8 cellular contexts compared by ENCODE assay signal in genomic region chr3:153162513-153163348, GRCh38. TPM values are rescaled to one million over a fixed set of nuclear protein-coding genes. Genes with fewer than 3 reads are reported as not detected.
DNase-seq lines count a peak whose midpoint lies in the region; ATAC-seq and TF ChIP-seq lines count a peak whose summit lies in the region.

No MANE protein-coding gene starts in this region.

- TF ChIP-seq CTCF in MM.1S (IDR thresholded peaks at IDR 0.05; ENCODE audit: low read length) (no peak), mesothelial cell of epicardium (IDR thresholded peaks at IDR 0.05; ENCODE audit: unreplicated experiment) (no peak)

- H3K4me1 ChIP-seq in MM.1S (ENCODE audit: low read length), result peaks cover 27% of the 10 kb centered on the region
- peaks cover 7% of the 10 kb centered on the region for H3K4me1 ChIP-seq in effector memory CD4-positive, alpha-beta T cell (ENCODE audit: control insufficient read depth, insufficient read depth, low read length, poor library complexity, severe bottlenecking)

- CTCF ChIA-PET in activated CD8-positive, alpha-beta T cell treated with anti-CD3 and anti-CD28 coated beads, Interleukin-2, amount 10 ng/mL, durations not matched to agents 7 days and 5 days (lab: Charles Lee), result interaction anchor here (0.8 to 3.2 kb wide), 4 partner anchors 10 to 808 kb away, joined by 3 to 14 read pairs (median 4); no protein-coding TSS in a partner anchor

- no peaks in the 10 kb centered on the region for H3K27me3 Mint-ChIP-seq in activated CD8-positive, alpha-beta T cell treated with anti-CD3 and anti-CD28 coated beads, Interleukin-2, amount 10 ng/mL, durations not matched to agents 7 days and 5 days (ENCODE audit: low read depth)
- H3K27me3 Mint-ChIP-seq in mesothelial cell of epicardium (ENCODE audit: low read depth), result peaks cover 2% of the 10 kb centered on the region

- peak overlapping the region; percentile 85 for H3K4me2 ChIP-seq in MM.1S (ENCODE audit: low read depth, low read length)

- DNase-seq in EH (ENCODE audit: low read depth) (peak; percentile 47), MM.1S (peak; percentile 44), mesothelial cell of epicardium (ENCODE audit: low spot score in 2 of 2, unreplicated experiment in 2 of 2) (peak in 1 of 2 experiments; percentile 58), NCI-H128 (lab: John Stamatoyannopoulos, UW; ENCODE audit: unreplicated experiment) (no peak)
- DNase-seq in activated CD8-positive, alpha-beta T cell treated with anti-CD3 and anti-CD28 coated beads, Interleukin-2, amount 10 ng/mL, durations not matched to agents 7 days and 5 days, result peak; percentile 57
- DNase-seq in effector memory CD4-positive, alpha-beta T cell, result peak; percentile 12 to 21 (median 12)
- DNase-seq in stimulated activated CD8-positive, alpha-beta memory T cell treated with anti-CD3 and anti-CD28 coated beads, Interleukin-7, amount 100 ng/mL, for 24 hours (ENCODE audit: low read depth), result peak; percentile 10

- peaks cover 57% of the 10 kb centered on the region for H3K79me2 ChIP-seq in MM.1S (ENCODE audit: low read length)

- peak overlapping the region; percentile 88 for H3K4me3 Mint-ChIP-seq in activated CD8-positive, alpha-beta T cell treated with anti-CD3 and anti-CD28 coated beads, Interleukin-2, amount 10 ng/mL, durations not matched to agents 7 days and 5 days
- H3K4me3 Mint-ChIP-seq in mesothelial cell of epicardium, result peak overlapping the region; percentile 94

- H4K20me1 ChIP-seq in MM.1S (ENCODE audit: insufficient read depth, low read length), result peaks cover 16% of the 10 kb centered on the region

- peak overlapping the region; percentile 38; the same call in 1 of the 2 replicates for H2AFZ ChIP-seq in MM.1S (ENCODE audit: low read length)

- H3K9me3 Mint-ChIP-seq in activated CD8-positive, alpha-beta T cell treated with anti-CD3 and anti-CD28 coated beads, Interleukin-2, amount 10 ng/mL, durations not matched to agents 7 days and 5 days (ENCODE audit: insufficient read depth), result no peaks in the 10 kb centered on the region
- no peaks in the 10 kb centered on the region for H3K9me3 Mint-ChIP-seq in mesothelial cell of epicardium

- H3F3A ChIP-seq in MM.1S (ENCODE audit: insufficient read depth, low read length), result peaks cover 18% of the 10 kb centered on the region

- no peaks in the 10 kb centered on the region for H3K9me3 ChIP-seq in MM.1S (replicated peaks; ENCODE audit: insufficient read depth, low read length)
- H3K9me3 ChIP-seq in effector memory CD4-positive, alpha-beta T cell (ENCODE audit: control insufficient read depth, low read length), result no peaks in the 10 kb centered on the region

- POLR2A ChIA-PET in activated CD8-positive, alpha-beta T cell treated with anti-CD3 and anti-CD28 coated beads, Interleukin-2, amount 10 ng/mL, durations not matched to agents 7 days and 5 days (lab: Charles Lee), result interaction anchor here (0.6 to 2.0 kb wide), 3 partner anchors 59 to 459 kb away, joined by 3 to 7 read pairs (median 4); no protein-coding TSS in a partner anchor

- H3K27ac ChIP-seq in MM.1S (ENCODE audit: low read length), result peak overlapping the region; percentile 98; the same call in 1 of the 2 replicates
- H3K27ac ChIP-seq in effector memory CD4-positive, alpha-beta T cell (ENCODE audit: insufficient read depth, low read length, poor library complexity, severe bottlenecking), result peak overlapping the region; percentile 88

- H3K36me3 ChIP-seq in MM.1S (replicated peaks; ENCODE audit: insufficient read depth, low read length), result no peaks in the 10 kb centered on the region
- H3K36me3 ChIP-seq in effector memory CD4-positive, alpha-beta T cell (ENCODE audit: control insufficient read depth, insufficient read depth, low read length), result no peaks in the 10 kb centered on the region

- peak overlapping the region; percentile 95 for H3K4me3 ChIP-seq in MM.1S (ENCODE audit: low read length)
- peak overlapping the region; percentile 95 for H3K4me3 ChIP-seq in effector memory CD4-positive, alpha-beta T cell (ENCODE audit: insufficient read depth, low read depth, low read length, poor library complexity, severe bottlenecking)

- ATAC-seq in GM21825 (IDR thresholded peaks at IDR 0.05; ENCODE audit: unreplicated experiment), result peak; percentile 5
- ATAC-seq in activated CD8-positive, alpha-beta T cell treated with anti-CD3 and anti-CD28 coated beads, Interleukin-2, amount 10 ng/mL, durations not matched to agents 7 days and 5 days, result peak; percentile 5

- no peaks in the 10 kb centered on the region for H3K27me3 ChIP-seq in MM.1S (replicated peaks; ENCODE audit: insufficient read depth, low read length)
- H3K27me3 ChIP-seq in effector memory CD4-positive, alpha-beta T cell (replicated peaks; ENCODE audit: control insufficient read depth, insufficient read depth, low read length, poor library complexity, severe bottlenecking), result no peaks in the 10 kb centered on the region

- peaks cover 49% of the 10 kb centered on the region for H3K4me1 Mint-ChIP-seq in activated CD8-positive, alpha-beta T cell treated with anti-CD3 and anti-CD28 coated beads, Interleukin-2, amount 10 ng/mL, durations not matched to agents 7 days and 5 days (ENCODE audit: low read depth)
- peaks cover 45% of the 10 kb centered on the region for H3K4me1 Mint-ChIP-seq in mesothelial cell of epicardium

- peaks cover 45% of the 10 kb centered on the region for H3K36me3 Mint-ChIP-seq in activated CD8-positive, alpha-beta T cell treated with anti-CD3 and anti-CD28 coated beads, Interleukin-2, amount 10 ng/mL, durations not matched to agents 7 days and 5 days (ENCODE audit: low read depth)
- H3K36me3 Mint-ChIP-seq in mesothelial cell of epicardium, result peaks cover 4% of the 10 kb centered on the region

- peak overlapping the region; percentile 82 for H3K9ac ChIP-seq in MM.1S (ENCODE audit: low read length)

- peak overlapping the region; percentile 92 for H3K27ac Mint-ChIP-seq in activated CD8-positive, alpha-beta T cell treated with anti-CD3 and anti-CD28 coated beads, Interleukin-2, amount 10 ng/mL, durations not matched to agents 7 days and 5 days
- H3K27ac Mint-ChIP-seq in mesothelial cell of epicardium, result peak overlapping the region; percentile 97

- no peaks in the 10 kb centered on the region for H3K9me2 ChIP-seq in MM.1S (replicated peaks; ENCODE audit: insufficient read depth, low read length)

RNA-seq across cellular contexts. Expression of gene RAP2B, which starts 0.7 kb away (rescaled TPM):
- total RNA-seq in activated CD8-positive, alpha-beta T cell treated with anti-CD3 and anti-CD28 coated beads, Interleukin-2, amount 10 ng/mL, durations not matched to agents 7 days and 5 days, result 10 to 100 TPM; 16.6 to 17.2 TPM
- 15.2 to 16.2 TPM (median 15.4 TPM) in 3 replicates for total RNA-seq in mesothelial cell of epicardium
